ENCODE assay signal across 1 cellular context in the genomic region with DNA sequence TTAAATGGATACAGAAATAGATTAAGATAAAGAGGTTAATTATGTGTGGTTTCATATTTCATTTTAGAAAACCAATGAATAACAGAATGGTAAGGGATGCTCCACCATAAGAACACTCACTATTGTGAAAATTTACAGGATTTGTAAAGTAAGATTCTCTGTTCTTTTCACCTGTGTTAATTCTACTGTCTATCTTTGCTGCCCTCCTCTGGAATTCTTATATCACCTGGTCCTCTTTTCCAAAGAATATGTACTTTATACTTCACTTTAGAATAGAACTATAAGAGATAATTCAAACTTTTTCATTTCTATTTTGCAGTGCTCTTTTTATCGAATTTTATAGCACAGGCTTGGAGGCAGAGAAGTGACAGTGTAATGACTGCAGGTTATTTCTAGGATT.
TF ChIP-seq lines count a peak whose summit lies in the region.

No MANE protein-coding gene starts in this region.

TF ChIP-seq in HCT116, 20 proteins besides CTCF, POLR2A, EP300 and RAD21 (continued from another document):
- TF ChIP-seq, protein P1, sequence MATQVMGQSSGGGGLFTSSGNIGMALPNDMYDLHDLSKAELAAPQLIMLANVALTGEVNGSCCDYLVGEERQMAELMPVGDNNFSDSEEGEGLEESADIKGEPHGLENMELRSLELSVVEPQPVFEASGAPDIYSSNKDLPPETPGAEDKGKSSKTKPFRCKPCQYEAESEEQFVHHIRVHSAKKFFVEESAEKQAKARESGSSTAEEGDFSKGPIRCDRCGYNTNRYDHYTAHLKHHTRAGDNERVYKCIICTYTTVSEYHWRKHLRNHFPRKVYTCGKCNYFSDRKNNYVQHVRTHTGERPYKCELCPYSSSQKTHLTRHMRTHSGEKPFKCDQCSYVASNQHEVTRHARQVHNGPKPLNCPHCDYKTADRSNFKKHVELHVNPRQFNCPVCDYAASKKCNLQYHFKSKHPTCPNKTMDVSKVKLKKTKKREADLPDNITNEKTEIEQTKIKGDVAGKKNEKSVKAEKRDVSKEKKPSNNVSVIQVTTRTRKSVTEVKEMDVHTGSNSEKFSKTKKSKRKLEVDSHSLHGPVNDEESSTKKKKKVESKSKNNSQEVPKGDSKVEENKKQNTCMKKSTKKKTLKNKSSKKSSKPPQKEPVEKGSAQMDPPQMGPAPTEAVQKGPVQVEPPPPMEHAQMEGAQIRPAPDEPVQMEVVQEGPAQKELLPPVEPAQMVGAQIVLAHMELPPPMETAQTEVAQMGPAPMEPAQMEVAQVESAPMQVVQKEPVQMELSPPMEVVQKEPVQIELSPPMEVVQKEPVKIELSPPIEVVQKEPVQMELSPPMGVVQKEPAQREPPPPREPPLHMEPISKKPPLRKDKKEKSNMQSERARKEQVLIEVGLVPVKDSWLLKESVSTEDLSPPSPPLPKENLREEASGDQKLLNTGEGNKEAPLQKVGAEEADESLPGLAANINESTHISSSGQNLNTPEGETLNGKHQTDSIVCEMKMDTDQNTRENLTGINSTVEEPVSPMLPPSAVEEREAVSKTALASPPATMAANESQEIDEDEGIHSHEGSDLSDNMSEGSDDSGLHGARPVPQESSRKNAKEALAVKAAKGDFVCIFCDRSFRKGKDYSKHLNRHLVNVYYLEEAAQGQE (IDR thresholded peaks at IDR 0.05; ENCODE audit: low read depth) = no peak
- TF ChIP-seq SP1 (IDR thresholded peaks at IDR 0.05; ENCODE audit: low read depth) = no peak
- TF ChIP-seq SRF (IDR thresholded peaks at IDR 0.05; ENCODE audit: low read depth) = no peak
- TF ChIP-seq EGR1 (IDR thresholded peaks at IDR 0.05; ENCODE audit: low read depth) = no peak
- no peak for TF ChIP-seq CBX3 (IDR thresholded peaks at IDR 0.05; ENCODE audit: low read depth)
- TF ChIP-seq CEBPB (IDR thresholded peaks at IDR 0.05; ENCODE audit: low read depth) = no peak
- TF ChIP-seq, protein P2, sequence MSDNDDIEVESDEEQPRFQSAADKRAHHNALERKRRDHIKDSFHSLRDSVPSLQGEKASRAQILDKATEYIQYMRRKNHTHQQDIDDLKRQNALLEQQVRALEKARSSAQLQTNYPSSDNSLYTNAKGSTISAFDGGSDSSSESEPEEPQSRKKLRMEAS (IDR thresholded peaks at IDR 0.05) = no peak
- TF ChIP-seq ZFX (IDR thresholded peaks at IDR 0.05) = no peak
- TF ChIP-seq SIN3A (IDR thresholded peaks at IDR 0.05; ENCODE audit: low read depth) = no peak
- no peak for TF ChIP-seq YY1 (IDR thresholded peaks at IDR 0.05; ENCODE audit: extremely low read depth, insufficient replicate concordance, low read depth, low read length)
TF ChIP-seq in HCT116: peak in this region for 0.
